ENCODE assay signal across 1 cellular context in genomic region chr4:57303012-57303751, GRCh38.
TF ChIP-seq lines count a peak whose summit lies in the region.

No MANE protein-coding gene starts in this region.

TF ChIP-seq in HepG2, 621 proteins besides CTCF, POLR2A, EP300 and RAD21 (continued from another document):
- TF ChIP-seq RBFOX2 (IDR thresholded peaks at IDR 0.05; ENCODE audit: low read depth, low read length) (no peak), ZNF724P (CRISPR knock-in tag; IDR thresholded peaks at IDR 0.05; ENCODE audit: borderline replicate concordance) (no peak), FOXM1 (CRISPR knock-in tag; IDR thresholded peaks at IDR 0.05) (no peak), TEAD3 (CRISPR knock-in tag; optimal IDR thresholded peaks at IDR 0.05; ENCODE audit: borderline replicate concordance) (no peak)
